In genomic region chr17:5370411-5370810, GRCh38 we compare ENCODE assay signal across 21 cellular contexts. TPM values are rescaled to one million over a fixed set of nuclear protein-coding genes. Genes with fewer than 3 reads are reported as not detected.
A peak's percentile ranks its signal among the peaks of the same experiment; 100 is the strongest.
DNase-seq lines count a peak whose midpoint lies in the region; ATAC-seq and TF ChIP-seq lines count a peak whose summit lies in the region.
"Had no signal": no experiment of that assay in that cellular context is flagged by ENCODE, and none has a peak within 500 bp of the region (broad histone marks: within the 10 kb centered on the region; RNA-seq: fewer than 3 reads in every experiment).

No MANE protein-coding gene starts in this region.

- BruUV-seq in Panc1 (replicated peaks; lab: Mats Ljungman, UMichigan) = TSS peak; percentile 60

- peaks cover 9 to 19% of the 10 kb centered on the region in 2 donors for H3K36me3 Mint-ChIP-seq in activated T-cell treated with anti-CD3 and anti-CD28 coated beads, Interleukin-2, amount 50 U/mL, for 72 hours (ENCODE audit: insufficient read depth in 2 of 2)

- H3K27ac ChIP-seq in Panc1 (ENCODE audit: low read length) = no peak overlapping the region
- peak overlapping the region in 44 of 59 donors; percentile 1 to 79 (median 44) for H3K27ac ChIP-seq in dorsolateral prefrontal cortex
- peak overlapping the region; percentile 44 for H3K27ac ChIP-seq in temporal lobe (ENCODE audit: low read depth, low read length)
- H3K27ac ChIP-seq: BLaER1 treated with 17β-estradiol and CSF1 and Interleukin-3, amounts not matched to agents 10 nM and 100 nM had no signal

- H3K4me3 Mint-ChIP-seq in activated T-cell treated with anti-CD3 and anti-CD28 coated beads, Interleukin-2, amount 50 U/mL, for 72 hours = no peak overlapping the region
- H3K4me3 Mint-ChIP-seq: CD8-positive, alpha-beta memory T cell had no signal

- no peaks in the 10 kb centered on the region for H3K4me1 Mint-ChIP-seq in activated T-cell treated with anti-CD3 and anti-CD28 coated beads, Interleukin-2, amount 50 U/mL, for 72 hours (ENCODE audit: low read depth)
- H3K4me1 Mint-ChIP-seq: CD8-positive, alpha-beta memory T cell had no signal

- peaks cover 4% of the 10 kb centered on the region for H3K36me3 ChIP-seq in Panc1 (ENCODE audit: control insufficient read depth, insufficient read depth, low read length)

- H3K27ac Mint-ChIP-seq in activated T-cell treated with anti-CD3 and anti-CD28 coated beads, Interleukin-2, amount 50 U/mL, for 72 hours = peak overlapping the region; percentile 61

- no peaks in the 10 kb centered on the region for H3K9me3 Mint-ChIP-seq in activated T-cell treated with anti-CD3 and anti-CD28 coated beads, Interleukin-2, amount 50 U/mL, for 72 hours
- H3K9me3 Mint-ChIP-seq: CD8-positive, alpha-beta memory T cell had no signal

- no peaks in the 10 kb centered on the region for H3K9me3 ChIP-seq in Panc1 (ENCODE audit: control insufficient read depth, insufficient read depth, low read depth, low read length)
- H3K9me3 ChIP-seq: BLaER1 treated with 17β-estradiol and CSF1 and Interleukin-3, amounts not matched to agents 10 nM and 100 nM had no signal

- ATAC-seq in activated T-cell treated with anti-CD3 and anti-CD28 coated beads, Interleukin-2, amount 50 U/mL, for 72 hours (replicated peaks in 1 of 2) = no peak
- ATAC-seq in Panc1 = no peak
- ATAC-seq in HG02623 (IDR thresholded peaks at IDR 0.05; ENCODE audit: unreplicated experiment) = no peak
- ATAC-seq: Right ventricle myocardium inferior had no signal

- CTCF ChIA-PET in Panc1 (lab: Charles Lee) = no interaction called here

- H3K27me3 Mint-ChIP-seq in activated T-cell treated with anti-CD3 and anti-CD28 coated beads, Interleukin-2, amount 50 U/mL, for 72 hours (ENCODE audit: low read depth) = no peaks in the 10 kb centered on the region
- H3K27me3 Mint-ChIP-seq: CD8-positive, alpha-beta memory T cell had no signal

- H3K27me3 ChIP-seq in Panc1 (ENCODE audit: control insufficient read depth, insufficient read depth, low read length) (no peaks in the 10 kb centered on the region), dorsolateral prefrontal cortex (no peaks in the 10 kb centered on the region)
- H3K27me3 ChIP-seq: BLaER1 treated with 17β-estradiol and CSF1 and Interleukin-3, amounts not matched to agents 10 nM and 100 nM had no signal

- no peaks in the 10 kb centered on the region for H3K4me1 ChIP-seq in Panc1 (ENCODE audit: control insufficient read depth, insufficient read depth, low read length)

- in situ Hi-C loops in Panc1 (cut with HindIII; ENCODE audit: low pct_unique_long_range_greater_than_20kb, low sequenced_read_pairs) = no loop called here

- no peak for DNase-seq in activated T-cell treated with anti-CD3 and anti-CD28 coated beads, Interleukin-2, amount 50 U/mL, for 72 hours
- DNase-seq in activated T-cell treated with anti-CD3 and anti-CD28 coated beads, Interleukin-2, amount 50 U/mL, for 1 hour = no peak
- DNase-seq in Panc1 (ENCODE audit: low read depth, low spot score) = no peak
- no peak for DNase-seq in dorsolateral prefrontal cortex
- no peak for DNase-seq in foreskin melanocyte
- DNase-seq: CD8-positive, alpha-beta memory T cell; DMS53; EL; GOT3; Kasumi-1; MM.1S; NCI-H1092; NCI-H146; NCI-H2081; NCI-H2171 treated with DMSO at 0.1 percent for 48 hours; NCI-H446; NCI-H526 treated with DMSO at 0.1 percent for 48 hours had no signal

- no peak for TF ChIP-seq CTCF in Panc1 (IDR thresholded peaks at IDR 0.05)
- no peak for TF ChIP-seq CTCF in dorsolateral prefrontal cortex (IDR thresholded peaks at IDR 0.05 in 54 of 56, conservative IDR thresholded peaks at IDR 0.05 in 2 of 56; ENCODE audit: low read depth in 1 of 56, partially characterized antibody in 56 of 56)

- intact Hi-C loops in Panc1 (cut with micrococcal nuclease; ENCODE audit: unreplicated experiment) = no loop called here
- intact Hi-C loops in dorsolateral prefrontal cortex (cut with DNase I) = no loop called here

- H3K4me3 ChIP-seq in Panc1 (ENCODE audit: low read depth in 2 of 2, low read length in 2 of 2) (no peak overlapping the region), dorsolateral prefrontal cortex (no peak overlapping the region)
- H3K4me3 ChIP-seq: BLaER1 treated with 17β-estradiol and CSF1 and Interleukin-3, amounts not matched to agents 10 nM and 100 nM had no signal

- POLR2A ChIA-PET in Panc1 (lab: Charles Lee) = no interaction called here

RNA-seq across cellular contexts. Expression of gene NUP88, which starts 49.1 kb away (rescaled TPM):
- total RNA-seq in activated T-cell treated with anti-CD3 and anti-CD28 coated beads, Interleukin-2, amount 50 U/mL, for 72 hours = 100 to 1,000 TPM in 1 of 2 donors, 10 to 100 TPM in 1; 97.4 to 103 TPM
- total RNA-seq in Panc1 (2021; ENCODE audit: unreplicated experiment) (50.5 TPM), dorsolateral prefrontal cortex (10 to 100 TPM; 34.5 to 69.6 (median 50.1) TPM), temporal lobe (68.4 TPM)
- 51.2 TPM for polyA plus RNA-seq in Panc1 (2012; ENCODE audit: insufficient read length)

RNA-seq across cellular contexts. Expression of gene RPAIN, which starts 49.6 kb away (rescaled TPM):
- total RNA-seq in activated T-cell treated with anti-CD3 and anti-CD28 coated beads, Interleukin-2, amount 50 U/mL, for 72 hours = 10 to 100 TPM; 62.6 to 65.0 TPM
- total RNA-seq in Panc1 (2021; ENCODE audit: unreplicated experiment) = 36.7 TPM
- polyA plus RNA-seq in Panc1 (2012; ENCODE audit: insufficient read length) = 34.5 TPM
- total RNA-seq in dorsolateral prefrontal cortex = 10 to 100 TPM; 36.8 to 71.8 (median 57.1) TPM
- total RNA-seq in temporal lobe = 51.1 TPM
